ENCODE assay signal across 25 cellular contexts in genomic region chr7:133369130-133369529, GRCh38.
"Had no signal": no experiment of that assay in that cellular context is flagged by ENCODE, and none has a peak within 500 bp of the region (broad histone marks: within the 10 kb centered on the region; RNA-seq: fewer than 3 reads in every experiment).

No MANE protein-coding gene starts in this region.

- DNase-seq: activated CD4-positive, alpha-beta T cell treated with anti-CD3 and anti-CD28 coated beads for 1 hour; activated CD4-positive, alpha-beta T cell treated with anti-CD3 and anti-CD28 coated beads, Interleukin-2, amount 10 ng/mL, durations not matched to agents 7 days and 5 days; activated CD8-positive, alpha-beta T cell treated with anti-CD3 and anti-CD28 coated beads for 36 hours; activated T-cell treated with anti-CD3 and anti-CD28 coated beads, Interleukin-2, amount 50 U/mL, for 4 hours; effector CD8-positive, alpha-beta T cell; esophagus squamous epithelium; foreskin fibroblast; heart left ventricle; kidney glomerular epithelial cell; left lung; lower lobe of right lung; sigmoid colon; small intestine; stimulated activated CD4-positive, alpha-beta T cell treated with anti-CD3 and anti-CD28 coated beads, Interleukin-4, amount 100 ng/mL, for 4 hours; stimulated activated CD8-positive, alpha-beta memory T cell treated with anti-CD3 and anti-CD28 coated beads, Interleukin-4, amount 100 ng/mL, for 48 hours; stimulated activated naive CD8-positive, alpha-beta T cell treated with anti-CD3 and anti-CD28 coated beads, Interleukin-15, amount 100 ng/mL, for 72 hours; substantia nigra; T-helper 2 cell; uterus had no signal

- H3K27me3 Mint-ChIP-seq: activated CD4-positive, alpha-beta T cell treated with anti-CD3 and anti-CD28 coated beads, Interleukin-2, amount 10 ng/mL, durations not matched to agents 7 days and 5 days; activated CD8-positive, alpha-beta T cell treated with anti-CD3 and anti-CD28 coated beads for 36 hours; stimulated activated memory B cell treated with anti-CD40 and anti-IgM and Interleukin-4, amounts not matched to agents 10 μg/mL and 1 μg/mL and 100 μg/mL, for 72 hours; stimulated activated naive CD8-positive, alpha-beta T cell treated with anti-CD3 and anti-CD28 coated beads, Interleukin-15, amount 100 ng/mL, for 72 hours; type B pancreatic cell had no signal

- H3K4me3 Mint-ChIP-seq: activated CD4-positive, alpha-beta T cell treated with anti-CD3 and anti-CD28 coated beads, Interleukin-2, amount 10 ng/mL, durations not matched to agents 7 days and 5 days; activated CD8-positive, alpha-beta T cell treated with anti-CD3 and anti-CD28 coated beads for 36 hours; activated T-cell treated with anti-CD3 and anti-CD28 coated beads, Interleukin-2, amount 50 U/mL, for 4 hours; nephron; stimulated activated memory B cell treated with anti-CD40 and anti-IgM and Interleukin-4, amounts not matched to agents 10 μg/mL and 1 μg/mL and 100 μg/mL, for 72 hours; stimulated activated naive CD8-positive, alpha-beta T cell treated with anti-CD3 and anti-CD28 coated beads, Interleukin-15, amount 100 ng/mL, for 72 hours; type B pancreatic cell; WTC11 had no signal

- H3K36me3 Mint-ChIP-seq: type B pancreatic cell, WTC11 had no signal

- H3K4me1 Mint-ChIP-seq: stimulated activated memory B cell treated with anti-CD40 and anti-IgM and Interleukin-4, amounts not matched to agents 10 μg/mL and 1 μg/mL and 100 μg/mL, for 72 hours had no signal

- H3K27ac Mint-ChIP-seq: activated CD4-positive, alpha-beta T cell treated with anti-CD3 and anti-CD28 coated beads, Interleukin-2, amount 10 ng/mL, durations not matched to agents 7 days and 5 days; activated CD8-positive, alpha-beta T cell treated with anti-CD3 and anti-CD28 coated beads for 36 hours; activated naive CD4-positive, alpha-beta T cell treated with anti-CD3 and anti-CD28 coated beads, Interleukin-2, amount 50 U/mL, for 72 hours; activated T-helper 2 cell treated with anti-CD3 and anti-CD28 coated beads, Interferon-gamma antibody, Interleukin-2, Interleukin-4, amounts not matched to agents 10 μg/mL and 5 μg/mL and 100 μg/mL, durations not matched to agents 14 hours and 24 hours and 36 hours; nephron; stimulated activated memory B cell treated with anti-CD40 and anti-IgM and Interleukin-4, amounts not matched to agents 10 μg/mL and 1 μg/mL and 100 μg/mL, for 72 hours; stimulated activated naive CD8-positive, alpha-beta T cell treated with anti-CD3 and anti-CD28 coated beads, Interleukin-15, amount 100 ng/mL, for 72 hours; type B pancreatic cell; WTC11 had no signal

- H3K9me3 Mint-ChIP-seq: activated CD4-positive, alpha-beta T cell treated with anti-CD3 and anti-CD28 coated beads, Interleukin-2, amount 10 ng/mL, durations not matched to agents 7 days and 5 days; activated CD8-positive, alpha-beta T cell treated with anti-CD3 and anti-CD28 coated beads for 36 hours; activated naive CD4-positive, alpha-beta T cell treated with anti-CD3 and anti-CD28 coated beads, Interleukin-2, amount 50 U/mL, for 72 hours; activated T-cell treated with anti-CD3 and anti-CD28 coated beads, Interleukin-2, amount 50 U/mL, for 4 hours; activated T-helper 2 cell treated with anti-CD3 and anti-CD28 coated beads, Interferon-gamma antibody, Interleukin-2, Interleukin-4, amounts not matched to agents 10 μg/mL and 5 μg/mL and 100 μg/mL, durations not matched to agents 14 hours and 24 hours and 36 hours; nephron; stimulated activated naive CD8-positive, alpha-beta T cell treated with anti-CD3 and anti-CD28 coated beads, Interleukin-15, amount 100 ng/mL, for 72 hours; type B pancreatic cell; WTC11 had no signal
